Comparison of ENCODE assay signal across 8 cellular contexts in genomic region chr14:57390037-57390805, GRCh38. TPM values are rescaled to one million over a fixed set of nuclear protein-coding genes. Genes with fewer than 3 reads are reported as not detected.
DNase-seq lines count a peak whose midpoint lies in the region; ATAC-seq and TF ChIP-seq lines count a peak whose summit lies in the region.

NAA30 (plus strand) TSS chr14:57390586; CDS start chr14:57390958, 372 bp downstream.

- peaks cover 43% of the 10 kb centered on the region for H3K4me1 Mint-ChIP-seq in chondrocyte (ENCODE audit: low read depth)

- TF ChIP-seq POLR2A in GM19099 (IDR thresholded peaks at IDR 0.05; ENCODE audit: extremely low read depth, insufficient read length, low read depth) = peak; percentile 78

- H3K36me3 Mint-ChIP-seq in chondrocyte (ENCODE audit: low read depth) = no peaks in the 10 kb centered on the region

- TF ChIP-seq CTCF in chondrocyte (IDR thresholded peaks at IDR 0.05) = peak; percentile 48

- H3K27me3 Mint-ChIP-seq in chondrocyte (ENCODE audit: low read depth) = no peaks in the 10 kb centered on the region

- H3K4me3 Mint-ChIP-seq in chondrocyte (ENCODE audit: unreplicated experiment) = peak within 1 kb of the TSS; percentile 91

- H3K27ac Mint-ChIP-seq in chondrocyte (ENCODE audit: unreplicated experiment) = peak within 1 kb of the TSS; percentile 90

- peak; percentile 49 for ATAC-seq in HG03378 (IDR thresholded peaks at IDR 0.05; ENCODE audit: unreplicated experiment)

- peak; percentile 89 for DNase-seq in Ammon's horn (ENCODE audit: low spot score)
- DNase-seq in NCI-H510A (lab: John Stamatoyannopoulos, UW) = peak; percentile 95
- peak; percentile 87 for DNase-seq in activated CD4-positive, alpha-beta T cell treated with anti-CD3 and anti-CD28 coated beads for 1 hour
- DNase-seq in chondrocyte (ENCODE audit: low spot score) = peak; percentile 96
- DNase-seq in kidney glomerular epithelial cell (lab: John Stamatoyannopoulos, UW) = peak; percentile 89
- DNase-seq in stimulated activated CD4-positive, alpha-beta T cell treated with anti-CD3 and anti-CD28 coated beads, Interleukin-15, amount 100 ng/mL, for 48 hours (ENCODE audit: low read depth in 2 of 2) = peak; percentile 86 to 92

- no peaks in the 10 kb centered on the region for H3K9me3 Mint-ChIP-seq in chondrocyte (ENCODE audit: low read depth)

RNA-seq across cellular contexts. Expression of gene NAA30, which starts in this region (rescaled TPM):
- 16.9 to 20.8 TPM (median 17.2 TPM) in 3 replicates for total RNA-seq in chondrocyte

Comparison
In these comparisons a context has a peak if more than half of its experiments do, and no peak if none do; other contexts are left out.
1. Peak in every context shown above with its lines: DNase-seq and ATAC-seq.